In genomic region chr13:42412812-42413795, GRCh38 we compare ENCODE assay signal across 17 cellular contexts.
DNase-seq lines count a peak whose midpoint lies in the region; ATAC-seq and TF ChIP-seq lines count a peak whose summit lies in the region.
"Had no signal": no experiment of that assay in that cellular context is flagged by ENCODE, and none has a peak within 500 bp of the region (broad histone marks: within the 10 kb centered on the region; RNA-seq: fewer than 3 reads in every experiment).

No MANE protein-coding gene starts in this region.

- H3K4me1 ChIP-seq in CD4-positive, CD25-positive, alpha-beta regulatory T cell (ENCODE audit: control insufficient read depth, insufficient read depth, low read length, poor library complexity, severe bottlenecking) = peaks cover 5% of the 10 kb centered on the region
- peaks cover 0 to 5% (median 0%) of the 10 kb centered on the region in 4 donors for H3K4me1 ChIP-seq in right lobe of liver
- H3K4me1 ChIP-seq: gastrocnemius medialis, Peyer's patch, tibial artery had no signal

- peak in 1 of 3 donors; percentile 18 for DNase-seq in CD4-positive, CD25-positive, alpha-beta regulatory T cell
- DNase-seq in mesothelial cell of epicardium (ENCODE audit: low spot score in 2 of 2, unreplicated experiment in 2 of 2) = no peak
- no peak for DNase-seq in coronary artery (ENCODE audit: low spot score)
- DNase-seq in right lobe of liver = no peak
- DNase-seq: cortex of kidney; DMS 273 treated with DMSO at 0.1 percent for 48 hours; gastrocnemius medialis; HCEC 1CT; naive thymus-derived CD8-positive, alpha-beta T cell; Peyer's patch; tibial artery had no signal

- peak overlapping the region in 1 of 3 donors; percentile 29 for H3K27ac Mint-ChIP-seq in CD4-positive, CD25-positive, alpha-beta regulatory T cell
- peak overlapping the region; percentile 46 for H3K27ac Mint-ChIP-seq in activated naive CD8-positive, alpha-beta T cell
- no peak overlapping the region for H3K27ac Mint-ChIP-seq in mesothelial cell of epicardium
- H3K27ac Mint-ChIP-seq: T-helper 1 cell treated with Interleukin-12 subunit alpha and Interleukin-12 subunit beta and Interleukin-4 antibody, amounts not matched to agents 30 μg/mL and 1 μg/mL, for 36 hours had no signal

- TF ChIP-seq POLR2A in right lobe of liver (IDR thresholded peaks at IDR 0.05) = no peak

- WGBS in right lobe of liver (ENCODE audit: insufficient coverage, low coverage, low lambda C conversion rate, missing lambda C conversion rate) = 83% methylated on average over 8 of the region's 8 CpGs

- H3K4me3 ChIP-seq in CD4-positive, CD25-positive, alpha-beta regulatory T cell (ENCODE audit: low read depth, low read length) = peak overlapping the region; percentile 8
- H3K4me3 ChIP-seq in coronary artery (no peak overlapping the region), right lobe of liver (no peak overlapping the region)
- H3K4me3 ChIP-seq: gastrocnemius medialis, Peyer's patch, tibial artery had no signal

- no peaks in the 10 kb centered on the region for H3K36me3 ChIP-seq in CD4-positive, CD25-positive, alpha-beta regulatory T cell (ENCODE audit: control insufficient read depth, insufficient read depth, low read length)
- no peaks in the 10 kb centered on the region for H3K36me3 ChIP-seq in right lobe of liver
- H3K36me3 ChIP-seq: gastrocnemius medialis, Peyer's patch, tibial artery had no signal

- H3K27me3 Mint-ChIP-seq in CD4-positive, CD25-positive, alpha-beta regulatory T cell = no peaks in the 10 kb centered on the region
- no peaks in the 10 kb centered on the region for H3K27me3 Mint-ChIP-seq in activated naive CD8-positive, alpha-beta T cell
- peaks cover 32% of the 10 kb centered on the region for H3K27me3 Mint-ChIP-seq in mesothelial cell of epicardium (ENCODE audit: low read depth)
- H3K27me3 Mint-ChIP-seq: naive thymus-derived CD8-positive, alpha-beta T cell had no signal

- H3K27me3 ChIP-seq in CD4-positive, CD25-positive, alpha-beta regulatory T cell (ENCODE audit: control insufficient read depth, insufficient read depth, low read length) = no peaks in the 10 kb centered on the region
- H3K27me3 ChIP-seq in right lobe of liver = no peaks in the 10 kb centered on the region
- H3K27me3 ChIP-seq: gastrocnemius medialis, Peyer's patch, tibial artery had no signal

- TF ChIP-seq CTCF in mesothelial cell of epicardium (IDR thresholded peaks at IDR 0.05; ENCODE audit: unreplicated experiment) (no peak), coronary artery (IDR thresholded peaks at IDR 0.05) (no peak), right lobe of liver (IDR thresholded peaks at IDR 0.05) (no peak)

- intact Hi-C loops in right lobe of liver (cut with DNase I) = no loop called here

- H3K27ac ChIP-seq in CD4-positive, CD25-positive, alpha-beta regulatory T cell (ENCODE audit: insufficient read depth, low read length, poor library complexity, severe bottlenecking) = no peak overlapping the region
- H3K27ac ChIP-seq in coronary artery = no peak overlapping the region
- no peak overlapping the region for H3K27ac ChIP-seq in right lobe of liver
- H3K27ac ChIP-seq: gastrocnemius medialis, Peyer's patch, tibial artery had no signal

- H3K4me3 Mint-ChIP-seq in CD4-positive, CD25-positive, alpha-beta regulatory T cell = no peak overlapping the region
- H3K4me3 Mint-ChIP-seq in activated naive CD8-positive, alpha-beta T cell = no peak overlapping the region
- no peak overlapping the region for H3K4me3 Mint-ChIP-seq in mesothelial cell of epicardium
- H3K4me3 Mint-ChIP-seq: naive thymus-derived CD8-positive, alpha-beta T cell; T-helper 1 cell treated with Interleukin-12 subunit alpha and Interleukin-12 subunit beta and Interleukin-4 antibody, amounts not matched to agents 30 μg/mL and 1 μg/mL, for 36 hours had no signal

- peaks cover under 1 to 12% (median 4%) of the 10 kb centered on the region in 4 donors for H3K4me1 Mint-ChIP-seq in CD4-positive, CD25-positive, alpha-beta regulatory T cell
- H3K4me1 Mint-ChIP-seq in activated naive CD8-positive, alpha-beta T cell (ENCODE audit: low read depth) = peaks cover 18% of the 10 kb centered on the region
- peaks cover 4% of the 10 kb centered on the region for H3K4me1 Mint-ChIP-seq in mesothelial cell of epicardium
- H3K4me1 Mint-ChIP-seq: naive thymus-derived CD8-positive, alpha-beta T cell had no signal

- H3K9me3 ChIP-seq in CD4-positive, CD25-positive, alpha-beta regulatory T cell (ENCODE audit: control insufficient read depth in 2 of 2, low read length in 2 of 2) = no peaks in the 10 kb centered on the region
- H3K9me3 ChIP-seq in right lobe of liver = no peaks in the 10 kb centered on the region
- H3K9me3 ChIP-seq: gastrocnemius medialis, Peyer's patch, tibial artery had no signal

- peaks cover 0 to 2% (median 0%) of the 10 kb centered on the region in 7 donors for H3K9me3 Mint-ChIP-seq in CD4-positive, CD25-positive, alpha-beta regulatory T cell
- H3K9me3 Mint-ChIP-seq in activated naive CD8-positive, alpha-beta T cell (ENCODE audit: low read depth) = no peaks in the 10 kb centered on the region
- peaks cover 3% of the 10 kb centered on the region for H3K9me3 Mint-ChIP-seq in mesothelial cell of epicardium

- H3K36me3 Mint-ChIP-seq in CD4-positive, CD25-positive, alpha-beta regulatory T cell = no peaks in the 10 kb centered on the region
- peaks cover 6% of the 10 kb centered on the region for H3K36me3 Mint-ChIP-seq in activated naive CD8-positive, alpha-beta T cell
- H3K36me3 Mint-ChIP-seq in mesothelial cell of epicardium = no peaks in the 10 kb centered on the region
- H3K36me3 Mint-ChIP-seq: naive thymus-derived CD8-positive, alpha-beta T cell had no signal

- ATAC-seq in CD4-positive, CD25-positive, alpha-beta regulatory T cell (ENCODE audit: low read depth in 2 of 2) = no peak
- ATAC-seq in GM19035 (IDR thresholded peaks at IDR 0.05; ENCODE audit: unreplicated experiment) (peak; percentile 54), HG02759 (IDR thresholded peaks at IDR 0.05; ENCODE audit: unreplicated experiment) (peak; percentile 66), GM18873 (IDR thresholded peaks at IDR 0.05; ENCODE audit: low FRiP score, unreplicated experiment) (no peak), right lobe of liver (no peak)
- ATAC-seq: gastrocnemius medialis; naive thymus-derived CD8-positive, alpha-beta T cell; sciatic nerve had no signal

Comparison
In these comparisons a context has a peak if more than half of its experiments do, and no peak if none do; other contexts are left out.
1. ATAC-seq: peak in GM19035 (single experiment) and HG02759 (single experiment); none in CD4-positive, CD25-positive, alpha-beta regulatory T cell (0 of 2), GM18873 (single experiment) and right lobe of liver (0 of 4).